Comparison of ENCODE assay signal across 20 cellular contexts in the genomic region with DNA sequence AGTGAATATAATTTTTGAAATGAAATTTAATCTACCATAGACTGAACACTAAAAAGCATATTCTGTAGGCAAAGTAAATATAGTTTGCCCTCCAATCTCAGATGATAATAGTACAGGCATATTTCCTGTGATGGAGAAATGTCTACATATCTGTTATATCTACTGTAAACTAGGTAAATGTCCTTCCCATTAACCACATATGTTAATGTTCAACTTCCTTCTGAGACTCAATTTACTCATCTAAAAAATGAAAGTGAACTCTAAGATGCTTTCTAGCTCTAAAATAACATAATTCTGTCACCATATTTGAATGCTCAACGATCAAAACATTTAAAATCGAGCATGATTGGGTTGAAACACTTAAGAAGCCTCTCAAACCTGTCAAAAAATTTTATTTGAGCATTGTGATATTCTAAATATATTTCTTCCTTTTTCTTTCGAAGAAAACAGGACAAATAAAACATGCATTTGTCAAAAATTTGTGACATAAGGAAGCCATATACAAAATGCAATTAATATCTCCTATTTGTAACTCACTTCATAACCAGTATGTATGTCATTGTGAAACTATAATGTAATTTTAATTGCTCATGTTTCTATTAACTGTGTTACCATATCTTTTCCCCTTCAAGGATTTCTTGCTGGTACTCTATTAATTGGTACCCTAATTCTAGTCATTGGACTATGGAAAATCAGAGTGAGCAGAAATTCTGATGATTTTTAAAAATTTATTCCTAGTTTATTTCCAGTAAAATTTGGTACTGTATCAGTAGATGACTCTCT. TPM values are rescaled to one million over a fixed set of nuclear protein-coding genes. Genes with fewer than 3 reads are reported as not detected.
DNase-seq lines count a peak whose midpoint lies in the region; ATAC-seq, FAIRE-seq and TF ChIP-seq lines count a peak whose summit lies in the region.
"Had no signal": no experiment of that assay in that cellular context is flagged by ENCODE, and none has a peak within 500 bp of the region (broad histone marks: within the 10 kb centered on the region; RNA-seq: fewer than 3 reads in every experiment).

No MANE protein-coding gene starts in this region.

- peaks cover under 1 to 4% of the 10 kb centered on the region in 2 donors for H3K9me3 Mint-ChIP-seq in stimulated activated naive B cell treated with anti-CD40 and anti-IgM and Interleukin-4, amounts not matched to agents 10 μg/mL and 1 μg/mL and 100 μg/mL, for 72 hours
- H3K9me3 Mint-ChIP-seq in activated CD4-positive, alpha-beta T cell treated with anti-CD3 and anti-CD28 coated beads for 36 hours (ENCODE audit: low read depth): no peaks in the 10 kb centered on the region
- H3K9me3 Mint-ChIP-seq: CD14-positive monocyte had no signal

- H3K4me3 Mint-ChIP-seq in stimulated activated naive B cell treated with anti-CD40 and anti-IgM and Interleukin-4, amounts not matched to agents 10 μg/mL and 1 μg/mL and 100 μg/mL, for 72 hours: peak overlapping the region in 1 of 2 donors; percentile 19
- H3K4me3 Mint-ChIP-seq in activated CD4-positive, alpha-beta T cell treated with anti-CD3 and anti-CD28 coated beads for 36 hours: no peak overlapping the region
- H3K4me3 Mint-ChIP-seq: CD14-positive monocyte; CD8-positive, alpha-beta T cell had no signal

- no peaks in the 10 kb centered on the region for H3K9me3 ChIP-seq in SJCRH30 (replicated peaks)
- H3K9me3 ChIP-seq: A549 had no signal

- peaks cover 11% of the 10 kb centered on the region for H3K4me1 ChIP-seq in SJCRH30

- TF ChIP-seq POLR2A in GM18505 (IDR thresholded peaks at IDR 0.05; ENCODE audit: borderline replicate concordance, extremely low read depth, insufficient read depth, insufficient read length): no peak

- no peak for DNase-seq in GM18507 (ENCODE audit: extremely low spot score, insufficient read length, low read depth)
- DNase-seq in GM19239 (ENCODE audit: insufficient read length, low spot score): no peak
- no peak for DNase-seq in SJCRH30
- no peak for DNase-seq in stimulated activated naive B cell treated with anti-CD40 and anti-IgM and Interleukin-4, amounts not matched to agents 10 μg/mL and 1 μg/mL and 100 μg/mL, for 72 hours
- DNase-seq in activated CD4-positive, alpha-beta T cell treated with anti-CD3 and anti-CD28 coated beads for 36 hours: no peak
- DNase-seq in NCI-H187 treated with DMSO at 0.1 percent for 48 hours (lab: John Stamatoyannopoulos, UW): no peak
- DNase-seq: CD8-positive, alpha-beta T cell; COR-L47; DMS153; DMS79 treated with DMSO at 0.1 percent for 48 hours; EL; IMR-90; KBM-7 had no signal

- no peak overlapping the region for H3K4me3 ChIP-seq in SJCRH30
- H3K4me3 ChIP-seq: A549, GM23248 had no signal

- ATAC-seq in stimulated activated naive B cell treated with anti-CD40 and anti-IgM and Interleukin-4, amounts not matched to agents 10 μg/mL and 1 μg/mL and 100 μg/mL, for 72 hours (replicated peaks): no peak
- no peak for ATAC-seq in activated CD4-positive, alpha-beta T cell treated with anti-CD3 and anti-CD28 coated beads for 36 hours
- ATAC-seq in GM18505 (IDR thresholded peaks at IDR 0.05; ENCODE audit: unreplicated experiment): no peak
- ATAC-seq: A549; CD8-positive, alpha-beta T cell; HCT116 had no signal

- intact Hi-C loops in activated CD4-positive, alpha-beta T cell treated with anti-CD3 and anti-CD28 coated beads for 36 hours (cut with DNase I, micrococcal nuclease): no loop called here

- H3K36me3 Mint-ChIP-seq in stimulated activated naive B cell treated with anti-CD40 and anti-IgM and Interleukin-4, amounts not matched to agents 10 μg/mL and 1 μg/mL and 100 μg/mL, for 72 hours: peaks cover 13 to 22% of the 10 kb centered on the region in 2 donors
- H3K36me3 Mint-ChIP-seq in activated CD4-positive, alpha-beta T cell treated with anti-CD3 and anti-CD28 coated beads for 36 hours (ENCODE audit: low read depth): peaks cover 40% of the 10 kb centered on the region

- no peaks in the 10 kb centered on the region for H3K27me3 Mint-ChIP-seq in stimulated activated naive B cell treated with anti-CD40 and anti-IgM and Interleukin-4, amounts not matched to agents 10 μg/mL and 1 μg/mL and 100 μg/mL, for 72 hours
- H3K27me3 Mint-ChIP-seq in activated CD4-positive, alpha-beta T cell treated with anti-CD3 and anti-CD28 coated beads for 36 hours: no peaks in the 10 kb centered on the region

- CTCF ChIA-PET in activated CD4-positive, alpha-beta T cell treated with anti-CD3 and anti-CD28 coated beads for 36 hours (lab: Charles Lee): interaction anchor here (0.6 kb wide), 1 partner anchor 860 kb away, joined by 3 read pairs; no protein-coding TSS in a partner anchor

- H3K4me1 Mint-ChIP-seq in stimulated activated naive B cell treated with anti-CD40 and anti-IgM and Interleukin-4, amounts not matched to agents 10 μg/mL and 1 μg/mL and 100 μg/mL, for 72 hours: peaks cover 14 to 33% of the 10 kb centered on the region in 2 donors
- peaks cover 30% of the 10 kb centered on the region for H3K4me1 Mint-ChIP-seq in activated CD4-positive, alpha-beta T cell treated with anti-CD3 and anti-CD28 coated beads for 36 hours

- 0 out of 2 replicates have a peak, but pooled peaks cover 5% of the 10 kb centered on the region for H3K36me3 ChIP-seq in SJCRH30

- no peaks in the 10 kb centered on the region for H3K27me3 ChIP-seq in SJCRH30

- FAIRE-seq in GM18507 (lab: Jason Lieb, UNC): peak; percentile 49
- FAIRE-seq in GM19239 (lab: Jason Lieb, UNC): peak; percentile 56
- FAIRE-seq: A549, D721Med, G401.6 had no signal

- POLR2A ChIA-PET in activated CD4-positive, alpha-beta T cell treated with anti-CD3 and anti-CD28 coated beads for 36 hours (lab: Charles Lee): no interaction called here

- peak overlapping the region; percentile 44 for H3K27ac Mint-ChIP-seq in stimulated activated naive B cell treated with anti-CD40 and anti-IgM and Interleukin-4, amounts not matched to agents 10 μg/mL and 1 μg/mL and 100 μg/mL, for 72 hours
- H3K27ac Mint-ChIP-seq in activated CD4-positive, alpha-beta T cell treated with anti-CD3 and anti-CD28 coated beads for 36 hours: no peak overlapping the region

- peak overlapping the region; percentile 55 for H3K27ac ChIP-seq in SJCRH30
- H3K27ac ChIP-seq: A549, GM23248 had no signal

RNA-seq across cellular contexts. Expression of a gene that starts 34.2 kb away (rescaled TPM):
- total RNA-seq in SJCRH30 (2014; rRNA removed; shearing (Covaris generic)): 22.3 and 22.9 TPM in 2 replicates
- 10 to 100 TPM; 56.8 to 92.7 TPM for total RNA-seq in activated CD4-positive, alpha-beta T cell treated with anti-CD3 and anti-CD28 coated beads for 36 hours
